30 cellular contexts compared by ENCODE assay signal in genomic region chr14:35144029-35144428, GRCh38.
"Had no signal": no experiment of that assay in that cellular context is flagged by ENCODE, and none has a peak within 500 bp of the region (broad histone marks: within the 10 kb centered on the region; RNA-seq: fewer than 3 reads in every experiment).

No MANE protein-coding gene starts in this region.

- H3K9me3 Mint-ChIP-seq: activated CD4-positive, alpha-beta memory T cell treated with anti-CD3 and anti-CD28 coated beads, Interleukin-2, amount 10 ng/mL, durations not matched to agents 7 days and 5 days; activated CD4-positive, alpha-beta T cell treated with anti-CD3 and anti-CD28 coated beads, Interleukin-2, amount 10 ng/mL, durations not matched to agents 7 days and 5 days; activated naive CD4-positive, alpha-beta T cell treated with anti-CD3 and anti-CD28 coated beads, Interleukin-2, amount 50 U/mL, for 24 hours; activated naive CD8-positive, alpha-beta T cell treated with anti-CD3 and anti-CD28 coated beads for 36 hours; activated naive CD8-positive, alpha-beta T cell treated with anti-CD3 and anti-CD28 coated beads, Interleukin-2, amount 50 U/mL, for 24 hours; activated T-cell treated with anti-CD3 and anti-CD28 coated beads, Interleukin-2, amount 50 U/mL, for 24 hours; activated T-cell treated with anti-CD3 and anti-CD28 coated beads, Interleukin-2, amount 50 U/mL, for 72 hours had no signal

- H3K27ac ChIP-seq: adrenal gland, body of pancreas, colonic mucosa, epithelial cell of prostate, esophagus squamous epithelium, gastroesophageal sphincter had no signal

- H3K9me3 ChIP-seq: adrenal gland, body of pancreas, colonic mucosa, esophagus squamous epithelium, gastroesophageal sphincter had no signal

- H3K27me3 Mint-ChIP-seq: activated CD4-positive, alpha-beta memory T cell treated with anti-CD3 and anti-CD28 coated beads, Interleukin-2, amount 10 ng/mL, durations not matched to agents 7 days and 5 days; activated CD4-positive, alpha-beta T cell treated with anti-CD3 and anti-CD28 coated beads, Interleukin-2, amount 10 ng/mL, durations not matched to agents 7 days and 5 days; activated naive CD4-positive, alpha-beta T cell treated with anti-CD3 and anti-CD28 coated beads, Interleukin-2, amount 50 U/mL, for 24 hours; activated naive CD8-positive, alpha-beta T cell treated with anti-CD3 and anti-CD28 coated beads for 36 hours; activated naive CD8-positive, alpha-beta T cell treated with anti-CD3 and anti-CD28 coated beads, Interleukin-2, amount 50 U/mL, for 24 hours; activated T-cell treated with anti-CD3 and anti-CD28 coated beads, Interleukin-2, amount 50 U/mL, for 24 hours had no signal

- H3K4me1 ChIP-seq: body of pancreas, colonic mucosa, esophagus squamous epithelium, gastroesophageal sphincter had no signal

- H3K27ac Mint-ChIP-seq: activated CD4-positive, alpha-beta memory T cell treated with anti-CD3 and anti-CD28 coated beads, Interleukin-2, amount 10 ng/mL, durations not matched to agents 7 days and 5 days; activated CD4-positive, alpha-beta T cell treated with anti-CD3 and anti-CD28 coated beads, Interleukin-2, amount 10 ng/mL, durations not matched to agents 7 days and 5 days; activated naive CD4-positive, alpha-beta T cell treated with anti-CD3 and anti-CD28 coated beads, Interleukin-2, amount 50 U/mL, for 24 hours; activated naive CD8-positive, alpha-beta T cell treated with anti-CD3 and anti-CD28 coated beads for 36 hours; activated naive CD8-positive, alpha-beta T cell treated with anti-CD3 and anti-CD28 coated beads, Interleukin-2, amount 50 U/mL, for 24 hours; activated T-cell treated with anti-CD3 and anti-CD28 coated beads, Interleukin-2, amount 50 U/mL, for 24 hours; activated T-cell treated with anti-CD3 and anti-CD28 coated beads, Interleukin-2, amount 50 U/mL, for 72 hours had no signal

- H3K4me3 Mint-ChIP-seq: activated CD4-positive, alpha-beta memory T cell treated with anti-CD3 and anti-CD28 coated beads, Interleukin-2, amount 10 ng/mL, durations not matched to agents 7 days and 5 days; activated CD4-positive, alpha-beta T cell treated with anti-CD3 and anti-CD28 coated beads, Interleukin-2, amount 10 ng/mL, durations not matched to agents 7 days and 5 days; activated naive CD4-positive, alpha-beta T cell treated with anti-CD3 and anti-CD28 coated beads, Interleukin-2, amount 50 U/mL, for 24 hours; activated naive CD8-positive, alpha-beta T cell treated with anti-CD3 and anti-CD28 coated beads for 36 hours; activated naive CD8-positive, alpha-beta T cell treated with anti-CD3 and anti-CD28 coated beads, Interleukin-2, amount 50 U/mL, for 24 hours; activated T-cell treated with anti-CD3 and anti-CD28 coated beads, Interleukin-2, amount 50 U/mL, for 24 hours; activated T-cell treated with anti-CD3 and anti-CD28 coated beads, Interleukin-2, amount 50 U/mL, for 72 hours had no signal

- H3K36me3 ChIP-seq: adrenal gland, colonic mucosa had no signal

- H3K27me3 ChIP-seq: adrenal gland, body of pancreas, colonic mucosa, esophagus squamous epithelium, gastroesophageal sphincter had no signal

- FAIRE-seq: endometrium, endothelial cell of umbilical vein had no signal

- H3K4me3 ChIP-seq: adrenal gland, body of pancreas, colonic mucosa, esophagus squamous epithelium, gastroesophageal sphincter had no signal

- DNase-seq: activated CD4-positive, alpha-beta memory T cell treated with anti-CD3 and anti-CD28 coated beads, Interleukin-2, amount 10 ng/mL, durations not matched to agents 7 days and 5 days; activated CD4-positive, alpha-beta T cell treated with anti-CD3 and anti-CD28 coated beads for 1 hour; activated CD4-positive, alpha-beta T cell treated with anti-CD3 and anti-CD28 coated beads for 4 hours; activated CD4-positive, alpha-beta T cell treated with anti-CD3 and anti-CD28 coated beads, Interleukin-2, amount 10 ng/mL, durations not matched to agents 7 days and 5 days; activated CD4-positive, alpha-beta T cell treated with anti-CD3 and anti-CD28 coated beads, Interleukin-2, amount 50 U/mL, for 4 hours; activated CD8-positive, alpha-beta memory T cell treated with anti-CD3 and anti-CD28 coated beads, Interleukin-2, amount 50 U/mL, for 48 hours; activated effector memory CD4-positive, alpha-beta T cell treated with Interleukin-2 at 50 U/mL for 16 hours; activated gamma-delta T cell treated with Interleukin-2 at 50 U/mL for 16 hours; activated naive CD4-positive, alpha-beta T cell treated with Interleukin-2 at 50 U/mL for 16 hours; activated naive CD8-positive, alpha-beta T cell treated with anti-CD3 and anti-CD28 coated beads for 36 hours; activated naive CD8-positive, alpha-beta T cell treated with anti-CD3 and anti-CD28 coated beads, Interleukin-2, amount 50 U/mL, for 24 hours; activated T-cell treated with anti-CD3 and anti-CD28 coated beads for 4 hours; activated T-cell treated with anti-CD3 and anti-CD28 coated beads, Interleukin-2, amount 50 U/mL, for 24 hours; activated T-cell treated with anti-CD3 and anti-CD28 coated beads, Interleukin-2, amount 50 U/mL, for 72 hours; adrenal gland; amygdala; aorta; body of pancreas; central memory CD4-positive, alpha-beta T cell; cerebellar nuclear complex; colonic mucosa; effector CD8-positive, alpha-beta T cell; esophagus squamous epithelium; foreskin melanocyte; T-helper 2 cell had no signal

- ATAC-seq: activated naive CD8-positive, alpha-beta T cell treated with anti-CD3 and anti-CD28 coated beads, Interleukin-2, amount 50 U/mL, for 24 hours; activated T-cell treated with anti-CD3 and anti-CD28 coated beads, Interleukin-2, amount 50 U/mL, for 72 hours; body of pancreas; gastroesophageal sphincter had no signal
